8 cellular contexts compared by ENCODE assay signal in genomic region chr19:2328401-2329161, GRCh38. TPM values are rescaled to one million over a fixed set of nuclear protein-coding genes. Genes with fewer than 3 reads are reported as not detected.
DNase-seq lines count a peak whose midpoint lies in the region; ATAC-seq, FAIRE-seq and TF ChIP-seq lines count a peak whose summit lies in the region.

LSM7 (minus strand) TSS chr19:2328586; CDS start chr19:2328566, 20 bp downstream.
SPPL2B (plus strand) TSS chr19:2328684; CDS start chr19:2328710, 26 bp downstream.

- H3K36me3 ChIP-seq in BLaER1 treated with 17β-estradiol and CSF1 and Interleukin-3, amounts not matched to agents 10 nM and 100 nM: peaks cover under 1 to 22% (median 6%) of the 10 kb centered on the region in 11 experiments; a peak in 15 of 22 replicates
- peaks cover 24% of the 10 kb centered on the region for H3K36me3 ChIP-seq in OCI-LY3 (replicated peaks; ENCODE audit: low read depth, low read length)
- peaks cover 0 to 7% of the 10 kb centered on the region in 2 experiments for H3K36me3 ChIP-seq in endothelial cell of umbilical vein (ENCODE audit: control insufficient read depth in 2 of 2, extremely low read depth in 1 of 2, insufficient read depth in 2 of 2, low read length in 2 of 2)

- peak; percentile 95 for TF ChIP-seq POLR2A in endothelial cell of umbilical vein (IDR thresholded peaks at IDR 0.05; ENCODE audit: low read depth, low read length)

- H2AFZ ChIP-seq in OCI-LY3 (ENCODE audit: low read depth, low read length) (no peak within 1 kb of the TSS; the same call in 1 of the 2 replicates), endothelial cell of umbilical vein (ENCODE audit: low read depth, low read length) (peak within 1 kb of the TSS; percentile 77)

- POLR2A ChIA-PET in endothelial cell of umbilical vein (lab: Charles Lee): interaction anchor here (1.2 kb wide), 1 partner anchor 23 kb away, joined by 3 read pairs; no protein-coding TSS in a partner anchor

- H3K4me1 ChIP-seq in BLaER1 treated with 17β-estradiol and CSF1 and Interleukin-3, amounts not matched to agents 10 nM and 100 nM: peaks cover 81 to 89% (median 84%) of the 10 kb centered on the region in 10 experiments
- peaks cover 32% of the 10 kb centered on the region for H3K4me1 ChIP-seq in OCI-LY3 (ENCODE audit: low read length)
- H3K4me1 ChIP-seq in endothelial cell of umbilical vein (ENCODE audit: control insufficient read depth, extremely low read depth, insufficient read depth, low read length): peaks cover 15% of the 10 kb centered on the region

- peak within 1 kb of the TSS; percentile 89 to 100 (median 97) for H3K4me2 ChIP-seq in BLaER1 treated with 17β-estradiol and CSF1 and Interleukin-3, amounts not matched to agents 10 nM and 100 nM
- peak within 1 kb of the TSS; percentile 82 for H3K4me2 ChIP-seq in OCI-LY3 (ENCODE audit: low read length)
- H3K4me2 ChIP-seq in endothelial cell of umbilical vein (ENCODE audit: insufficient read depth, low read length): peak within 1 kb of the TSS; percentile 80

- peaks cover 0 to 14% (median 0%) of the 10 kb centered on the region in 11 experiments; a peak in 5 of 22 replicates for H3K27me3 ChIP-seq in BLaER1 treated with 17β-estradiol and CSF1 and Interleukin-3, amounts not matched to agents 10 nM and 100 nM
- no peaks in the 10 kb centered on the region for H3K27me3 ChIP-seq in OCI-LY3 (ENCODE audit: low read depth, low read length)
- H3K27me3 ChIP-seq in endothelial cell of umbilical vein (ENCODE audit: control insufficient read depth in 2 of 2, insufficient read depth in 2 of 2, low read length in 2 of 2): no peaks in the 10 kb centered on the region

- TF ChIP-seq CTCF in OCI-LY3 (IDR thresholded peaks at IDR 0.05; ENCODE audit: low read depth, low read length): no peak
- TF ChIP-seq CTCF in endothelial cell of umbilical vein (IDR thresholded peaks at IDR 0.05; ENCODE audit: extremely low read depth in 1 of 2, insufficient read depth in 1 of 2, low read depth in 1 of 2, low read length in 2 of 2): no peak

- BruUV-seq in endothelial cell of umbilical vein (replicated peaks; lab: Mats Ljungman, UMichigan): no TSS peak

- H3K9me1 ChIP-seq in endothelial cell of umbilical vein (replicated peaks; ENCODE audit: control insufficient read depth, extremely low read depth, insufficient read depth, low read length): no peaks in the 10 kb centered on the region

- H4K20me1 ChIP-seq in BLaER1 treated with 17β-estradiol and CSF1 and Interleukin-3, amounts not matched to agents 10 nM and 100 nM: peaks cover 32 to 85% (median 46%) of the 10 kb centered on the region in 11 experiments; a peak in 21 of 22 replicates
- H4K20me1 ChIP-seq in OCI-LY3 (ENCODE audit: insufficient read depth, low read length) (peaks cover 16% of the 10 kb centered on the region), endothelial cell of umbilical vein (replicated peaks; ENCODE audit: control insufficient read depth, extremely low read depth, insufficient read depth, low read length) (no peaks in the 10 kb centered on the region)

- H3K9ac ChIP-seq in BLaER1 treated with 17β-estradiol and CSF1 and Interleukin-3, amounts not matched to agents 10 nM and 100 nM: peak within 1 kb of the TSS; percentile 89 to 98 (median 92)
- peak within 1 kb of the TSS; percentile 88 for H3K9ac ChIP-seq in OCI-LY3 (ENCODE audit: low read length)
- peak within 1 kb of the TSS; percentile 76 for H3K9ac ChIP-seq in endothelial cell of umbilical vein (replicated peaks; ENCODE audit: extremely low read depth, insufficient read depth, low read length)

- no peak for FAIRE-seq in endothelial cell of umbilical vein (lab: Jason Lieb, UNC)

- peak within 1 kb of the TSS; percentile 80 to 98 (median 92) for H3K4me3 ChIP-seq in BLaER1 treated with 17β-estradiol and CSF1 and Interleukin-3, amounts not matched to agents 10 nM and 100 nM
- peak within 1 kb of the TSS; percentile 90 for H3K4me3 ChIP-seq in OCI-LY3 (ENCODE audit: low read length)
- H3K4me3 ChIP-seq in endothelial cell of umbilical vein (replicated peaks in 1 of 3; ENCODE audit: insufficient read depth in 1 of 3, low read depth in 1 of 3, low read length in 3 of 3): peak within 1 kb of the TSS; percentile 68 to 94 (median 87)

- ATAC-seq in GM19395 (IDR thresholded peaks at IDR 0.05; ENCODE audit: unreplicated experiment): peak; percentile 53

- intact Hi-C loops in endothelial cell of umbilical vein (cut with micrococcal nuclease): loop anchor here (5.0 kb wide), 1 partner anchor 41 kb away; no protein-coding TSS in a partner anchor

- H3K79me2 ChIP-seq in OCI-LY3 (ENCODE audit: low read length) (peaks cover 88% of the 10 kb centered on the region), endothelial cell of umbilical vein (ENCODE audit: control insufficient read depth, insufficient read depth, low read length) (peaks cover 48% of the 10 kb centered on the region)

- peak within 1 kb of the TSS; percentile 73 to 98 (median 93) for H3K27ac ChIP-seq in BLaER1 treated with 17β-estradiol and CSF1 and Interleukin-3, amounts not matched to agents 10 nM and 100 nM
- H3K27ac ChIP-seq in OCI-LY3 (ENCODE audit: low read length) (peak within 1 kb of the TSS; percentile 51), endothelial cell of umbilical vein (ENCODE audit: insufficient read depth, low read depth, low read length) (peak within 1 kb of the TSS; percentile 90)

- dilution Hi-C loops in endothelial cell of umbilical vein (cut with MboI; ENCODE audit: extremely low pct_ligation_motif_present, low sequenced_read_pairs): no loop called here

- DNase-seq in HUDEP-2 (lab: John Stamatoyannopoulos, UW; ENCODE audit: unreplicated experiment in 76 of 76): peak in 71 of 76 experiments; percentile 46 to 94 (median 87)
- peak; percentile 97 for DNase-seq in activated CD8-positive, alpha-beta memory T cell treated with anti-CD3 and anti-CD28 coated beads, Interleukin-2, amount 50 U/mL, for 48 hours
- peak; percentile 90 for DNase-seq in endothelial cell of umbilical vein (ENCODE audit: low read depth, low spot score)
- DNase-seq in middle frontal gyrus (ENCODE audit: extremely low spot score, low spot score): peak; percentile 91
- peak; percentile 87 to 89 for DNase-seq in stimulated activated CD8-positive, alpha-beta memory T cell treated with anti-CD3 and anti-CD28 coated beads, Interleukin-15, amount 100 ng/mL, for 48 hours (ENCODE audit: low read depth in 2 of 2)

- CTCF ChIA-PET in endothelial cell of umbilical vein (lab: Charles Lee): interaction anchor here (0.6 to 1.3 kb wide), 5 partner anchors 13 to 622 kb away, joined by 3 to 8 read pairs (median 6); no protein-coding TSS in a partner anchor

- no peaks in the 10 kb centered on the region for H3K9me3 ChIP-seq in BLaER1 treated with 17β-estradiol and CSF1 and Interleukin-3, amounts not matched to agents 10 nM and 100 nM (replicated peaks in 1 of 11)
- no peaks in the 10 kb centered on the region for H3K9me3 ChIP-seq in OCI-LY3 (ENCODE audit: insufficient read depth, low read length)
- no peaks in the 10 kb centered on the region for H3K9me3 ChIP-seq in endothelial cell of umbilical vein (replicated peaks; ENCODE audit: control insufficient read depth, insufficient read depth, low read length)

TF ChIP-seq in endothelial cell of umbilical vein, 7 proteins besides CTCF, POLR2A, EP300 and RAD21:
- TF ChIP-seq GATA2 (IDR thresholded peaks at IDR 0.05; ENCODE audit: insufficient read depth, insufficient read length, low read depth, low read length): no peak
- TF ChIP-seq POLR2AphosphoS5 (IDR thresholded peaks at IDR 0.05; ENCODE audit: insufficient read depth, low read depth, low read length): peak; percentile 93
- TF ChIP-seq MYC (IDR thresholded peaks at IDR 0.05; ENCODE audit: low read depth, low read length): peak; percentile 54
- TF ChIP-seq FOS (IDR thresholded peaks at IDR 0.05; ENCODE audit: borderline replicate concordance, insufficient read depth, low read length): no peak

RNA-seq across cellular contexts. Expression of gene LSM7, which starts in this region (rescaled TPM):
- total RNA-seq in endothelial cell of umbilical vein: 124 and 131 TPM in 2 replicates
- 673 and 777 TPM in 2 replicates for polyA plus RNA-seq in endothelial cell of umbilical vein
- polyA plus RNA-seq in endothelial cell of umbilical vein (2011; cell fraction: cytosol; rRNA removed): 801 and 870 TPM in 2 replicates
- polyA plus RNA-seq in endothelial cell of umbilical vein (2011; cell fraction: nucleus; rRNA removed): 195 and 232 TPM in 2 replicates
- polyA plus RNA-seq in endothelial cell of umbilical vein (2012): 200 and 280 TPM in 2 replicates
- 49.3 and 58.7 TPM in 2 replicates for polyA minus RNA-seq in endothelial cell of umbilical vein
- 47.5 TPM for polyA minus RNA-seq in endothelial cell of umbilical vein (2011; cell fraction: cytosol; rRNA and poly(A)+ RNA removed)
- 17.0 and 26.4 TPM in 2 replicates for polyA minus RNA-seq in endothelial cell of umbilical vein (2011; cell fraction: nucleus; rRNA and poly(A)+ RNA removed)

RNA-seq across cellular contexts. Expression of gene SPPL2B, which starts in this region (rescaled TPM):
- 59.8 and 62.7 TPM in 2 replicates for total RNA-seq in endothelial cell of umbilical vein
- 60.7 and 72.8 TPM in 2 replicates for polyA plus RNA-seq in endothelial cell of umbilical vein
- 15.3 and 22.6 TPM in 2 replicates for polyA plus RNA-seq in endothelial cell of umbilical vein (2011; cell fraction: cytosol; rRNA removed)
- polyA plus RNA-seq in endothelial cell of umbilical vein (2011; cell fraction: nucleus; rRNA removed): 221 and 251 TPM in 2 replicates
- polyA plus RNA-seq in endothelial cell of umbilical vein (2012): 37.3 and 49.5 TPM in 2 replicates
- polyA minus RNA-seq in endothelial cell of umbilical vein: 32.8 and 38.7 TPM in 2 replicates
- 19.5 TPM for polyA minus RNA-seq in endothelial cell of umbilical vein (2011; cell fraction: cytosol; rRNA and poly(A)+ RNA removed)
- 22.4 and 51.8 TPM in 2 replicates for polyA minus RNA-seq in endothelial cell of umbilical vein (2011; cell fraction: nucleus; rRNA and poly(A)+ RNA removed)

Comparison
In these comparisons a context has a peak if more than half of its experiments do, and no peak if none do; other contexts are left out.
1. Peak in every context shown above with its lines: DNase-seq, ATAC-seq, H3K4me3 ChIP-seq and H3K27ac ChIP-seq.